ENCODE assay signal across 1 cellular context in the genomic region with DNA sequence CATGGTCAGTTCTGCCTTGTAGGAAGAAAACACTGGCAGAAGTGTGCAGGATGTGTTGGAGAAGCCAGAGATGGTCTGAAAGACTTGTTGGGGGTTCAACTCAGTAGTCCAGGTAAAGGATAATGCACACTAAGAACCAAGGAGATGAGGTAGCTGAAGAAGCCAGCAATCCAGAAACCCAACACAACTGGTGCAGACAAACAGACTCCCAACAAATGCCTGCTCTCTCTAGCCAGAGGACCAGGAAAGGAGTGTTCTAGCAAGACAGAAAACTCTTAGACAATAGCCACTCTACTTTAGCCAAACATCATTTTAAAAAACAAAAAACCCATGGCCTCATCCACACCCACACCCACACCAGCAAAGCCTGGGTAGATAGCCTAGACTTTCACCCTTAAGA.
TF ChIP-seq lines count a peak whose summit lies in the region.

No MANE protein-coding gene starts in this region.

TF ChIP-seq in HepG2, 621 proteins besides CTCF, POLR2A, EP300 and RAD21:
- TF ChIP-seq CREM (IDR thresholded peaks at IDR 0.05) (no peak), CREM (CRISPR knock-in tag; IDR thresholded peaks at IDR 0.05) (no peak), RBM22 (optimal IDR thresholded peaks at IDR 0.05; ENCODE audit: low read length) (peak; percentile 62), RCOR2 (CRISPR knock-in tag; IDR thresholded peaks at IDR 0.05) (no peak), ARID4A (CRISPR knock-in tag; IDR thresholded peaks at IDR 0.05; ENCODE audit: borderline replicate concordance) (no peak), AGO2 (optimal IDR thresholded peaks at IDR 0.05; ENCODE audit: low read depth, low read length) (peak; percentile 63), ZNF614 (CRISPR knock-in tag; IDR thresholded peaks at IDR 0.05; ENCODE audit: borderline replicate concordance) (no peak), ZC3H4 (CRISPR knock-in tag; IDR thresholded peaks at IDR 0.05; ENCODE audit: borderline replicate concordance) (no peak), GATAD1 (CRISPR knock-in tag; IDR thresholded peaks at IDR 0.05) (no peak), ARHGAP35 (CRISPR knock-in tag; IDR thresholded peaks at IDR 0.05; ENCODE audit: borderline replicate concordance) (no peak), ZNF24 (IDR thresholded peaks at IDR 0.05) (no peak), ZFP1 (CRISPR knock-in tag; IDR thresholded peaks at IDR 0.05) (no peak), RBFOX2 (IDR thresholded peaks at IDR 0.05; ENCODE audit: low read depth, low read length) (peak; percentile 67), HMG20A (CRISPR knock-in tag; IDR thresholded peaks at IDR 0.05; ENCODE audit: borderline replicate concordance) (0 out of 2 replicates have a peak, but pooled peaks have one; percentile 26), CBX1 (IDR thresholded peaks at IDR 0.05; ENCODE audit: low read depth) (no peak), ZNF468 (CRISPR knock-in tag; IDR thresholded peaks at IDR 0.05) (no peak), ARNTL (CRISPR knock-in tag; IDR thresholded peaks at IDR 0.05) (no peak), YEATS2 (CRISPR knock-in tag; IDR thresholded peaks at IDR 0.05; ENCODE audit: borderline replicate concordance) (no peak), ZNF512 (CRISPR knock-in tag; IDR thresholded peaks at IDR 0.05) (no peak), POLR2G (IDR thresholded peaks at IDR 0.05; ENCODE audit: low read depth, low read length) (peak; percentile 47; the same call in 1 of the 2 replicates), MXI1 (IDR thresholded peaks at IDR 0.05; ENCODE audit: borderline replicate concordance, low read depth, low read length) (no peak), ZNF589 (CRISPR knock-in tag; conservative IDR thresholded peaks at IDR 0.05) (no peak)
- TF ChIP-seq, protein P1, sequence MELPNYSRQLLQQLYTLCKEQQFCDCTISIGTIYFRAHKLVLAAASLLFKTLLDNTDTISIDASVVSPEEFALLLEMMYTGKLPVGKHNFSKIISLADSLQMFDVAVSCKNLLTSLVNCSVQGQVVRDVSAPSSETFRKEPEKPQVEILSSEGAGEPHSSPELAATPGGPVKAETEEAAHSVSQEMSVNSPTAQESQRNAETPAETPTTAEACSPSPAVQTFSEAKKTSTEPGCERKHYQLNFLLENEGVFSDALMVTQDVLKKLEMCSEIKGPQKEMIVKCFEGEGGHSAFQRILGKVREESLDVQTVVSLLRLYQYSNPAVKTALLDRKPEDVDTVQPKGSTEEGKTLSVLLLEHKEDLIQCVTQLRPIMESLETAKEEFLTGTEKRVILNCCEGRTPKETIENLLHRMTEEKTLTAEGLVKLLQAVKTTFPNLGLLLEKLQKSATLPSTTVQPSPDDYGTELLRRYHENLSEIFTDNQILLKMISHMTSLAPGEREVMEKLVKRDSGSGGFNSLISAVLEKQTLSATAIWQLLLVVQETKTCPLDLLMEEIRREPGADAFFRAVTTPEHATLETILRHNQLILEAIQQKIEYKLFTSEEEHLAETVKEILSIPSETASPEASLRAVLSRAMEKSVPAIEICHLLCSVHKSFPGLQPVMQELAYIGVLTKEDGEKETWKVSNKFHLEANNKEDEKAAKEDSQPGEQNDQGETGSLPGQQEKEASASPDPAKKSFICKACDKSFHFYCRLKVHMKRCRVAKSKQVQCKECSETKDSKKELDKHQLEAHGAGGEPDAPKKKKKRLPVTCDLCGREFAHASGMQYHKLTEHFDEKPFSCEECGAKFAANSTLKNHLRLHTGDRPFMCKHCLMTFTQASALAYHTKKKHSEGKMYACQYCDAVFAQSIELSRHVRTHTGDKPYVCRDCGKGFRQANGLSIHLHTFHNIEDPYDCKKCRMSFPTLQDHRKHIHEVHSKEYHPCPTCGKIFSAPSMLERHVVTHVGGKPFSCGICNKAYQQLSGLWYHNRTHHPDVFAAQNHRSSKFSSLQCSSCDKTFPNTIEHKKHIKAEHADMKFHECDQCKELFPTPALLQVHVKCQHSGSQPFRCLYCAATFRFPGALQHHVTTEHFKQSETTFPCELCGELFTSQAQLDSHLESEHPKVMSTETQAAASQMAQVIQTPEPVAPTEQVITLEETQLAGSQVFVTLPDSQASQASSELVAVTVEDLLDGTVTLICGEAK (IDR thresholded peaks at IDR 0.05), result no peak
- TF ChIP-seq, protein P1 (CRISPR knock-in tag; IDR thresholded peaks at IDR 0.05), result no peak
